ENCODE assay signal across 8 cellular contexts in genomic region chr1:226625832-226626576, GRCh38.
DNase-seq lines count a peak whose midpoint lies in the region; ATAC-seq and TF ChIP-seq lines count a peak whose summit lies in the region.

No MANE protein-coding gene starts in this region.

- ATAC-seq in GM18868 (IDR thresholded peaks at IDR 0.05; ENCODE audit: unreplicated experiment) (peak; percentile 22), HG02588 (IDR thresholded peaks at IDR 0.05; ENCODE audit: unreplicated experiment) (peak; percentile 17), GM18505 (IDR thresholded peaks at IDR 0.05; ENCODE audit: unreplicated experiment) (no peak), WTC11 (no peak)
- peak; percentile 52 for ATAC-seq in activated CD8-positive, alpha-beta T cell treated with anti-CD3 and anti-CD28 coated beads for 36 hours
- ATAC-seq in natural killer cell treated with Interleukin-12 subunit alpha and Interleukin-12 subunit beta and Interleukin-15 and Interleukin-18, amount 100 ng/mL, for 72 hours, result peak; percentile 54 to 60

- 74 to 80% (median 75%) methylated on average over 10 of the region's 10 CpGs for WGBS in stomach, 5 donors

- no peak for TF ChIP-seq EP300 in stomach (IDR thresholded peaks at IDR 0.05)

- H3K4me1 Mint-ChIP-seq in activated CD8-positive, alpha-beta T cell treated with anti-CD3 and anti-CD28 coated beads for 36 hours (ENCODE audit: low read depth), result peaks cover 26% of the 10 kb centered on the region
- peaks cover 10 to 18% of the 10 kb centered on the region in 2 donors for H3K4me1 Mint-ChIP-seq in natural killer cell treated with Interleukin-12 subunit alpha and Interleukin-12 subunit beta and Interleukin-15 and Interleukin-18, amount 100 ng/mL, for 72 hours (ENCODE audit: low read depth in 2 of 2)
- H3K4me1 Mint-ChIP-seq in WTC11, result no peaks in the 10 kb centered on the region

- peaks cover 22% of the 10 kb centered on the region for H3K36me3 Mint-ChIP-seq in activated CD8-positive, alpha-beta T cell treated with anti-CD3 and anti-CD28 coated beads for 36 hours (ENCODE audit: low read depth)
- no peaks in the 10 kb centered on the region for H3K36me3 Mint-ChIP-seq in natural killer cell treated with Interleukin-12 subunit alpha and Interleukin-12 subunit beta and Interleukin-15 and Interleukin-18, amount 100 ng/mL, for 72 hours
- peaks cover 5% of the 10 kb centered on the region; the same call in 1 of the 2 replicates for H3K36me3 Mint-ChIP-seq in WTC11

- no peak for TF ChIP-seq POLR2A in GM18505 (IDR thresholded peaks at IDR 0.05; ENCODE audit: borderline replicate concordance, extremely low read depth, insufficient read depth, insufficient read length)
- no peak for TF ChIP-seq POLR2A in stomach (IDR thresholded peaks at IDR 0.05)

- CTCF ChIA-PET in activated CD8-positive, alpha-beta T cell treated with anti-CD3 and anti-CD28 coated beads for 36 hours (lab: Charles Lee), result interaction anchor here (0.6 to 5.3 kb wide), 68 partner anchors 9 to 499 kb away, joined by 3 to 53 read pairs (median 4); partner anchors contain the start of genes COQ8A and PARP1
- CTCF ChIA-PET in WTC11 (lab: Charles Lee), result interaction anchor here (0.5 to 2.0 kb wide), 99 partner anchors 9 to 559 kb away, joined by 3 to 45 read pairs (median 4); partner anchors contain the start of genes COQ8A, ITPKB, PARP1 and PSEN2

- no peaks in the 10 kb centered on the region for H3K27me3 ChIP-seq in stomach

- peaks cover 14% of the 10 kb centered on the region for H3K9me3 Mint-ChIP-seq in activated CD8-positive, alpha-beta T cell treated with anti-CD3 and anti-CD28 coated beads for 36 hours
- no peaks in the 10 kb centered on the region for H3K9me3 Mint-ChIP-seq in natural killer cell treated with Interleukin-12 subunit alpha and Interleukin-12 subunit beta and Interleukin-15 and Interleukin-18, amount 100 ng/mL, for 72 hours
- peaks cover 5% of the 10 kb centered on the region for H3K9me3 Mint-ChIP-seq in WTC11

- H3K36me3 ChIP-seq in stomach, result peaks cover 0 to 5% (median 0%) of the 10 kb centered on the region in 4 donors

- H3K4me3 ChIP-seq in stomach, result peak overlapping the region in 1 of 4 donors; percentile 17

- intact Hi-C loops in activated CD8-positive, alpha-beta T cell treated with anti-CD3 and anti-CD28 coated beads for 36 hours (cut with micrococcal nuclease), result loop anchor here (5.0 kb wide), 1 partner anchor 201 kb away; no protein-coding TSS in a partner anchor
- intact Hi-C loops in stomach (cut with DNase I; ENCODE audit: low total_unique reads), result no loop called here

- peak overlapping the region; percentile 87 for H3K27ac Mint-ChIP-seq in activated CD8-positive, alpha-beta T cell treated with anti-CD3 and anti-CD28 coated beads for 36 hours
- H3K27ac Mint-ChIP-seq in natural killer cell treated with Interleukin-12 subunit alpha and Interleukin-12 subunit beta and Interleukin-15 and Interleukin-18, amount 100 ng/mL, for 72 hours, result peak overlapping the region in 1 of 2 donors; percentile 84
- no peak overlapping the region for H3K27ac Mint-ChIP-seq in WTC11

- peaks cover 0 to 4% (median 0%) of the 10 kb centered on the region in 4 donors for H3K9me3 ChIP-seq in stomach

- H3K27ac ChIP-seq in stomach, result peak overlapping the region in 1 of 5 donors; percentile 85

- DNase-seq in activated CD8-positive, alpha-beta T cell treated with anti-CD3 and anti-CD28 coated beads for 36 hours, result no peak
- DNase-seq in natural killer cell treated with Interleukin-12 subunit alpha and Interleukin-12 subunit beta and Interleukin-15 and Interleukin-18, amount 100 ng/mL, for 72 hours (ENCODE audit: low spot score), result peak; percentile 38
- DNase-seq in Ammon's horn (ENCODE audit: low spot score) (no peak), stomach (no peak), WTC11 (ENCODE audit: low spot score) (no peak)

- TF ChIP-seq CTCF in activated CD8-positive, alpha-beta T cell treated with anti-CD3 and anti-CD28 coated beads for 36 hours (IDR thresholded peaks at IDR 0.05), result no peak
- TF ChIP-seq CTCF in stomach (IDR thresholded peaks at IDR 0.05) (no peak), WTC11 (IDR thresholded peaks at IDR 0.05) (no peak)

- H3K27me3 Mint-ChIP-seq in activated CD8-positive, alpha-beta T cell treated with anti-CD3 and anti-CD28 coated beads for 36 hours, result no peaks in the 10 kb centered on the region
- H3K27me3 Mint-ChIP-seq in natural killer cell treated with Interleukin-12 subunit alpha and Interleukin-12 subunit beta and Interleukin-15 and Interleukin-18, amount 100 ng/mL, for 72 hours, result no peaks in the 10 kb centered on the region
- H3K27me3 Mint-ChIP-seq in WTC11 (ENCODE audit: low read depth), result peaks cover 38% of the 10 kb centered on the region

- peaks cover 4 to 33% (median 15%) of the 10 kb centered on the region in 4 donors for H3K4me1 ChIP-seq in stomach

- POLR2A ChIA-PET in activated CD8-positive, alpha-beta T cell treated with anti-CD3 and anti-CD28 coated beads for 36 hours (lab: Charles Lee), result interaction anchor here (0.5 to 1.6 kb wide), 11 partner anchors 9 to 365 kb away, joined by 3 to 5 read pairs (median 3); no protein-coding TSS in a partner anchor
- POLR2A ChIA-PET in WTC11 (lab: Charles Lee), result interaction anchor here (0.9 kb wide), 1 partner anchor 12 kb away, joined by 3 read pairs; no protein-coding TSS in a partner anchor

- peak overlapping the region; percentile 43 for H3K4me3 Mint-ChIP-seq in activated CD8-positive, alpha-beta T cell treated with anti-CD3 and anti-CD28 coated beads for 36 hours
- no peak overlapping the region for H3K4me3 Mint-ChIP-seq in natural killer cell treated with Interleukin-12 subunit alpha and Interleukin-12 subunit beta and Interleukin-15 and Interleukin-18, amount 100 ng/mL, for 72 hours
- H3K4me3 Mint-ChIP-seq in WTC11, result no peak overlapping the region

TF ChIP-seq in WTC11, 78 proteins besides CTCF, POLR2A, EP300 and RAD21 (continues in another document):
- no peak for TF ChIP-seq E2F1 (CRISPR knock-in tag; IDR thresholded peaks at IDR 0.05)
- no peak for TF ChIP-seq ZNF532 (CRISPR knock-in tag; IDR thresholded peaks at IDR 0.05; ENCODE audit: borderline replicate concordance)
- TF ChIP-seq ZNF416 (CRISPR knock-in tag; IDR thresholded peaks at IDR 0.05), result no peak
- no peak for TF ChIP-seq GTF2I (CRISPR knock-in tag; conservative IDR thresholded peaks at IDR 0.05)
- TF ChIP-seq ZNF138 (CRISPR knock-in tag; conservative IDR thresholded peaks at IDR 0.05), result no peak
- TF ChIP-seq ATF1 (CRISPR knock-in tag; IDR thresholded peaks at IDR 0.05), result no peak
- TF ChIP-seq FOXJ3 (CRISPR knock-in tag; IDR thresholded peaks at IDR 0.05; ENCODE audit: borderline replicate concordance), result no peak
- no peak for TF ChIP-seq TP53 (CRISPR knock-in tag; IDR thresholded peaks at IDR 0.05)

Comparison
In these comparisons a context has a peak if more than half of its experiments do, and no peak if none do; other contexts are left out.
1. ATAC-seq: peak in GM18868 (single experiment), HG02588 (single experiment), activated CD8-positive, alpha-beta T cell treated with anti-CD3 and anti-CD28 coated beads for 36 hours (single experiment) and natural killer cell treated with Interleukin-12 subunit alpha and Interleukin-12 subunit beta and Interleukin-15 and Interleukin-18, amount 100 ng/mL, for 72 hours (2 of 2); none in GM18505 (single experiment) and WTC11 (single experiment).